14 cellular contexts compared by ENCODE assay signal in genomic region chr20:10454135-10454750, GRCh38. TPM values are rescaled to one million over a fixed set of nuclear protein-coding genes. Genes with fewer than 3 reads are reported as not detected.
DNase-seq lines count a peak whose midpoint lies in the region; ATAC-seq, FAIRE-seq and TF ChIP-seq lines count a peak whose summit lies in the region.
"Had no signal": no experiment of that assay in that cellular context is flagged by ENCODE, and none has a peak within 500 bp of the region (broad histone marks: within the 10 kb centered on the region; RNA-seq: fewer than 3 reads in every experiment).

No MANE protein-coding gene starts in this region.

- H3K9me3 ChIP-seq in A549, result peaks cover 15% of the 10 kb centered on the region
- H3K9me3 ChIP-seq in DOHH2 (ENCODE audit: control insufficient read depth, insufficient read depth, low read length), result peaks cover 3% of the 10 kb centered on the region; the same call in 1 of the 2 replicates
- H3K9me3 ChIP-seq in upper lobe of left lung, result no peaks in the 10 kb centered on the region
- H3K9me3 ChIP-seq: adrenal gland, testis had no signal

- CTCF ChIA-PET in A549 (lab: Yijun Ruan, JAX) (interaction anchor here (0.5 kb wide), 1 partner anchor 26 kb away, joined by 3 read pairs; no protein-coding TSS in a partner anchor), HEK293T (lab: Yijun Ruan, JAX) (no interaction called here)

- POLR2A ChIA-PET in A549 (lab: Yijun Ruan, JAX), result no interaction called here
- POLR2A ChIA-PET in HEK293T (lab: Yijun Ruan, JAX), result no interaction called here

- H3K27me3 Mint-ChIP-seq in activated T-helper 17 cell treated with anti-CD3 and anti-CD28 coated beads, Interleukin-2, amount 50 U/mL, for 72 hours, result no peaks in the 10 kb centered on the region

- H3K27me3 ChIP-seq in DOHH2 (ENCODE audit: control insufficient read depth, low read length), result no peaks in the 10 kb centered on the region
- no peaks in the 10 kb centered on the region for H3K27me3 ChIP-seq in upper lobe of left lung
- H3K27me3 ChIP-seq: adrenal gland, heart right ventricle, testis had no signal

- no peak for TF ChIP-seq EP300 in A549 (IDR thresholded peaks at IDR 0.05)
- no peak for TF ChIP-seq EP300 in upper lobe of left lung (IDR thresholded peaks at IDR 0.05)

- peaks cover 10% of the 10 kb centered on the region; the same call in 1 of the 2 replicates for H3F3A ChIP-seq in DOHH2 (ENCODE audit: control insufficient read depth, insufficient read depth)

- TF ChIP-seq POLR2A in A549 (IDR thresholded peaks at IDR 0.05; ENCODE audit: low read length) (no peak), upper lobe of left lung (IDR thresholded peaks at IDR 0.05) (no peak)

- H3K4me1 ChIP-seq in A549 (peaks cover 25% of the 10 kb centered on the region), DOHH2 (ENCODE audit: control insufficient read depth, low read length) (peaks cover 26% of the 10 kb centered on the region), upper lobe of left lung (peaks cover 0 to 12% (median 3%) of the 10 kb centered on the region in 4 donors)
- H3K4me1 ChIP-seq: parathyroid adenoma, testis had no signal

- no peak for DNase-seq in A549 (ENCODE audit: low read depth in 1 of 2, low spot score in 1 of 2)
- DNase-seq in KG1 (lab: John Stamatoyannopoulos, UW), result peak; percentile 47
- no peak for DNase-seq in D721Med (ENCODE audit: insufficient read length, low spot score)
- DNase-seq in HEK293T (ENCODE audit: extremely low spot score), result no peak
- no peak for DNase-seq in LoVo (ENCODE audit: low spot score)
- no peak for DNase-seq in upper lobe of left lung
- DNase-seq: activated CD4-positive, alpha-beta T cell treated with anti-CD3 and anti-CD28 coated beads for 1 hour; adrenal gland; effector CD8-positive, alpha-beta T cell; heart right ventricle; testis had no signal

- peaks cover 68% of the 10 kb centered on the region for H3K79me2 ChIP-seq in DOHH2 (ENCODE audit: control insufficient read depth, low read length)

- H3K9me2 ChIP-seq in DOHH2 (replicated peaks; ENCODE audit: control insufficient read depth, low read length), result no peaks in the 10 kb centered on the region

- peak overlapping the region; percentile 72 for H3K4me3 Mint-ChIP-seq in activated T-helper 17 cell treated with anti-CD3 and anti-CD28 coated beads, Interleukin-2, amount 50 U/mL, for 72 hours

- H4K20me1 ChIP-seq in DOHH2 (ENCODE audit: control insufficient read depth, insufficient read depth, low read depth, low read length), result no peaks in the 10 kb centered on the region

- H3K4me3 ChIP-seq in A549 (no peak overlapping the region), DOHH2 (ENCODE audit: low read length) (no peak overlapping the region), upper lobe of left lung (no peak overlapping the region)
- H3K4me3 ChIP-seq: adrenal gland, heart right ventricle, testis had no signal

- peaks cover 6% of the 10 kb centered on the region for H3K9me3 Mint-ChIP-seq in activated T-helper 17 cell treated with anti-CD3 and anti-CD28 coated beads, Interleukin-2, amount 50 U/mL, for 72 hours

- peak overlapping the region in 1 of 2 experiments; percentile 49; a peak in 3 of 6 replicates for H3K27ac ChIP-seq in A549
- peak overlapping the region; percentile 50; the same call in 1 of the 2 replicates for H3K27ac ChIP-seq in DOHH2 (ENCODE audit: low read depth, low read length)
- H3K27ac ChIP-seq in upper lobe of left lung, result no peak overlapping the region
- H3K27ac ChIP-seq: parathyroid adenoma, testis had no signal

- H3K36me3 ChIP-seq in DOHH2 (ENCODE audit: control insufficient read depth, low read length), result peaks cover 8% of the 10 kb centered on the region; the same call in 1 of the 2 replicates
- no peaks in the 10 kb centered on the region for H3K36me3 ChIP-seq in upper lobe of left lung
- H3K36me3 ChIP-seq: adrenal gland, heart right ventricle had no signal

- peak overlapping the region; percentile 83 for H3K27ac Mint-ChIP-seq in activated T-helper 17 cell treated with anti-CD3 and anti-CD28 coated beads, Interleukin-2, amount 50 U/mL, for 72 hours

- H3K36me3 Mint-ChIP-seq in activated T-helper 17 cell treated with anti-CD3 and anti-CD28 coated beads, Interleukin-2, amount 50 U/mL, for 72 hours (ENCODE audit: low read depth), result peaks cover 10% of the 10 kb centered on the region

- H3K4me1 Mint-ChIP-seq in activated T-helper 17 cell treated with anti-CD3 and anti-CD28 coated beads, Interleukin-2, amount 50 U/mL, for 72 hours, result peaks cover 8% of the 10 kb centered on the region

- no peak for TF ChIP-seq CTCF in A549 (IDR thresholded peaks at IDR 0.05)
- TF ChIP-seq CTCF in DOHH2 (IDR thresholded peaks at IDR 0.05; ENCODE audit: low read depth, low read length, poor library complexity, severe bottlenecking), result no peak
- no peak for TF ChIP-seq CTCF in D721Med (IDR thresholded peaks at IDR 0.05; ENCODE audit: insufficient read depth, missing control alignments)
- no peak for TF ChIP-seq CTCF in upper lobe of left lung (IDR thresholded peaks at IDR 0.05)

- peak; percentile 28 for FAIRE-seq in A549 (lab: Jason Lieb, UNC)
- no peak for FAIRE-seq in D721Med (lab: Jason Lieb, UNC)

- ATAC-seq in A549, result peak in 1 of 2 experiments; percentile 24; a peak in 2 of 6 replicates
- ATAC-seq in activated T-helper 17 cell treated with anti-CD3 and anti-CD28 coated beads, Interleukin-2, amount 50 U/mL, for 72 hours (replicated peaks), result no peak
- ATAC-seq in upper lobe of left lung (ENCODE audit: low FRiP score in 2 of 2), result no peak

- no peak overlapping the region for H3K4me2 ChIP-seq in A549
- H3K4me2 ChIP-seq in DOHH2 (ENCODE audit: low read length), result 0 out of 2 replicates have a peak overlapping the region, but pooled peaks have one; percentile 60

- TF ChIP-seq RAD21 in A549 (conservative IDR thresholded peaks at IDR 0.05 in 1 of 2, IDR thresholded peaks at IDR 0.05 in 1 of 2), result no peak

TF ChIP-seq in A549, 52 proteins besides CTCF, POLR2A, EP300 and RAD21 (continues in another document):
- TF ChIP-seq, protein P1, sequence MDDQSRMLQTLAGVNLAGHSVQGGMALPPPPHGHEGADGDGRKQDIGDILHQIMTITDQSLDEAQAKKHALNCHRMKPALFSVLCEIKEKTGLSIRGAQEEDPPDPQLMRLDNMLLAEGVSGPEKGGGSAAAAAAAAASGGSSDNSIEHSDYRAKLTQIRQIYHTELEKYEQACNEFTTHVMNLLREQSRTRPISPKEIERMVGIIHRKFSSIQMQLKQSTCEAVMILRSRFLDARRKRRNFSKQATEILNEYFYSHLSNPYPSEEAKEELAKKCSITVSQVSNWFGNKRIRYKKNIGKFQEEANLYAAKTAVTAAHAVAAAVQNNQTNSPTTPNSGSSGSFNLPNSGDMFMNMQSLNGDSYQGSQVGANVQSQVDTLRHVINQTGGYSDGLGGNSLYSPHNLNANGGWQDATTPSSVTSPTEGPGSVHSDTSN (IDR thresholded peaks at IDR 0.05), result no peak
- TF ChIP-seq HOXB5 (CRISPR knock-in tag; IDR thresholded peaks at IDR 0.05), result no peak
- no peak for TF ChIP-seq FOXS1 (CRISPR knock-in tag; IDR thresholded peaks at IDR 0.05)
- no peak for TF ChIP-seq E2F6 (IDR thresholded peaks at IDR 0.05; ENCODE audit: borderline replicate concordance, low read depth)
- no peak for TF ChIP-seq JUNB (IDR thresholded peaks at IDR 0.05)

TF ChIP-seq in HEK293T, 16 proteins besides CTCF, POLR2A, EP300 and RAD21:
- no peak for TF ChIP-seq PKNOX1 (IDR thresholded peaks at IDR 0.05)
- no peak for TF ChIP-seq FOXK2 (IDR thresholded peaks at IDR 0.05)
- TF ChIP-seq ELF4 (IDR thresholded peaks at IDR 0.05), result no peak
- TF ChIP-seq L3MBTL2 (conservative IDR thresholded peaks at IDR 0.05), result no peak
- no peak for TF ChIP-seq BHLHE40 (IDR thresholded peaks at IDR 0.05; ENCODE audit: borderline replicate concordance)
- no peak for TF ChIP-seq FOXM1 (IDR thresholded peaks at IDR 0.05; ENCODE audit: borderline replicate concordance)
- TF ChIP-seq HDGF (IDR thresholded peaks at IDR 0.05; ENCODE audit: borderline replicate concordance), result no peak
- TF ChIP-seq SUZ12 (IDR thresholded peaks at IDR 0.05), result no peak
- TF ChIP-seq ZNF384 (IDR thresholded peaks at IDR 0.05), result no peak
- no peak for TF ChIP-seq CTBP1 (IDR thresholded peaks at IDR 0.05; ENCODE audit: borderline replicate concordance)
- no peak for TF ChIP-seq LEF1 (IDR thresholded peaks at IDR 0.05; ENCODE audit: borderline replicate concordance)
- TF ChIP-seq SP1 (IDR thresholded peaks at IDR 0.05), result no peak
- TF ChIP-seq NFRKB (IDR thresholded peaks at IDR 0.05), result no peak

RNA-seq across cellular contexts. Expression of gene SLX4IP, which starts 19.1 kb away (rescaled TPM):
- polyA plus RNA-seq in A549 (2011; rRNA removed), result 7.5 and 8.0 TPM in 2 replicates
- polyA plus RNA-seq in A549 (2012; cell fraction: cytosol; rRNA removed), result 0.83 and 1.0 TPM in 2 replicates
- 2.0 and 2.9 TPM in 2 replicates for polyA plus RNA-seq in A549 (2012; cell fraction: nucleus; rRNA removed)
- polyA plus RNA-seq in A549 (2017; fragmentation: RNase III; extraction: RNeasy Plus Mini Kit Qiagen cat#74134 plus additional on column Dnase treatment), result 3.3 to 3.5 TPM (median 3.4 TPM) in 3 replicates
- polyA minus RNA-seq in A549 (2011; rRNA and poly(A)+ RNA removed), result 17.4 and 18.8 TPM in 2 replicates
- 1 to 10 TPM; 3.9 to 4.0 TPM for total RNA-seq in activated T-helper 17 cell treated with anti-CD3 and anti-CD28 coated beads, Interleukin-2, amount 50 U/mL, for 72 hours
- total RNA-seq in upper lobe of left lung, result 1 to 10 TPM; 3.2 to 6.0 (median 4.5) TPM

RNA-seq across cellular contexts. Expression of gene MKKS, which starts 20.2 kb away (rescaled TPM):
- 85.2 and 94.2 TPM in 2 replicates for polyA plus RNA-seq in A549 (2011; rRNA removed)
- polyA plus RNA-seq in A549 (2012; cell fraction: cytosol; rRNA removed), result 16.8 and 17.8 TPM in 2 replicates
- 4.5 and 7.3 TPM in 2 replicates for polyA plus RNA-seq in A549 (2012; cell fraction: nucleus; rRNA removed)
- polyA plus RNA-seq in A549 (2017; fragmentation: RNase III; extraction: RNeasy Plus Mini Kit Qiagen cat#74134 plus additional on column Dnase treatment), result 24.3 to 27.6 TPM (median 25.8 TPM) in 3 replicates
- 24.7 and 24.9 TPM in 2 replicates for polyA minus RNA-seq in A549 (2011; rRNA and poly(A)+ RNA removed)
- 1 to 10 TPM; 3.2 to 5.4 TPM for total RNA-seq in activated T-helper 17 cell treated with anti-CD3 and anti-CD28 coated beads, Interleukin-2, amount 50 U/mL, for 72 hours
- total RNA-seq in upper lobe of left lung, result 10 to 100 TPM in 4 of 6 donors, 1 to 10 TPM in 2; 3.1 to 19.3 (median 11.8) TPM
